Comparison of ENCODE assay signal across 13 cellular contexts in the genomic region with DNA sequence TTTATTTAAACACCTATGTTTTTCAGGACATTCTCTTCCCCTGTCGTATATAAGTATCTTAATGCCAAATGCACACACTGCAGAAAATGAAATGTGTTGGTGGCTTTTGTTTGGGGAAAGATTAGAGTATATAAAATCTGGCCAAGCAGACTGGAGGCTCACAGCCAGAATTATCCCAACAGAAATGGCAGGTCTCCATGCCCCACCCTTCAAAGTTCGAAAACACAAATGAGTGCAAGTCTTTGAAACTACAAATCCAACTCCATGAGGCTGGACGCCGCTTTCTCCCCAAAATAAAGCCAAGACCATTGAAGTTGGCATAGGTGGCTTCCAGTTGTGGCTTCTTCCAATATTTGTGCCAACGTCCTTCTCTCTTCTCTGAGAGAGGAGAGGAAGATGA.
DNase-seq lines count a peak whose midpoint lies in the region; ATAC-seq and TF ChIP-seq lines count a peak whose summit lies in the region.
"Had no signal": no experiment of that assay in that cellular context is flagged by ENCODE, and none has a peak within 500 bp of the region (broad histone marks: within the 10 kb centered on the region; RNA-seq: fewer than 3 reads in every experiment).

No MANE protein-coding gene starts in this region.

- ATAC-seq in HG03135 (IDR thresholded peaks at IDR 0.05; ENCODE audit: unreplicated experiment) (no peak), HG03342 (IDR thresholded peaks at IDR 0.05; ENCODE audit: unreplicated experiment) (no peak), HG03571 (IDR thresholded peaks at IDR 0.05; ENCODE audit: unreplicated experiment) (no peak)
- ATAC-seq: activated CD8-positive, alpha-beta T cell treated with anti-CD3 and anti-CD28 coated beads for 36 hours; activated naive CD8-positive, alpha-beta T cell treated with anti-CD3 and anti-CD28 coated beads, Interleukin-2, amount 50 U/mL, for 24 hours had no signal

- H3K4me3 ChIP-seq in adipocyte (ENCODE audit: low read length) (peak overlapping the region; percentile 64), fibroblast of lung (replicated peaks in 1 of 4; ENCODE audit: control extremely low read depth in 1 of 4, insufficient read depth in 1 of 4, low read depth in 3 of 4, low read length in 4 of 4) (peak overlapping the region in 1 of 4 experiments; percentile 26), tibial artery (peak overlapping the region; percentile 16 to 29)

- H3K36me3 ChIP-seq in adipocyte (ENCODE audit: control insufficient read depth, insufficient read depth, low read length, severe bottlenecking): peaks cover 3% of the 10 kb centered on the region
- no peaks in the 10 kb centered on the region for H3K36me3 ChIP-seq in fibroblast of lung (ENCODE audit: control insufficient read depth, insufficient read depth, low read length)
- H3K36me3 ChIP-seq in tibial artery: no peaks in the 10 kb centered on the region

- peaks cover 54% of the 10 kb centered on the region for H3K4me1 Mint-ChIP-seq in nephron
- H3K4me1 Mint-ChIP-seq: activated naive CD8-positive, alpha-beta T cell treated with anti-CD3 and anti-CD28 coated beads, Interleukin-2, amount 50 U/mL, for 24 hours; CD8-positive, alpha-beta memory T cell; immature natural killer cell had no signal

- H3K79me2 ChIP-seq in fibroblast of lung (ENCODE audit: control insufficient read depth, insufficient read depth, low read length): peaks cover 8% of the 10 kb centered on the region

- H3K4me1 ChIP-seq in adipocyte (ENCODE audit: control insufficient read depth, insufficient read depth, low read length) (peaks cover 60% of the 10 kb centered on the region), fibroblast of lung (ENCODE audit: control insufficient read depth, extremely low read depth, insufficient read depth, low read length) (peaks cover 34% of the 10 kb centered on the region), tibial artery (peaks cover 11 to 74% (median 55%) of the 10 kb centered on the region in 4 donors)

- no peaks in the 10 kb centered on the region for H3K9me3 ChIP-seq in adipocyte (ENCODE audit: control insufficient read depth, low read length)
- H3K9me3 ChIP-seq in fibroblast of lung (ENCODE audit: control insufficient read depth, insufficient read depth, low read depth, low read length): no peaks in the 10 kb centered on the region
- no peaks in the 10 kb centered on the region for H3K9me3 ChIP-seq in tibial artery

- H3K9me3 Mint-ChIP-seq in nephron: peaks cover 8% of the 10 kb centered on the region
- H3K9me3 Mint-ChIP-seq: activated CD8-positive, alpha-beta T cell treated with anti-CD3 and anti-CD28 coated beads for 36 hours; activated naive CD8-positive, alpha-beta T cell treated with anti-CD3 and anti-CD28 coated beads, Interleukin-2, amount 50 U/mL, for 24 hours had no signal

- peak overlapping the region; percentile 91 for H3K4me2 ChIP-seq in fibroblast of lung (ENCODE audit: extremely low read depth, insufficient read depth, low read length)

- peaks cover 34% of the 10 kb centered on the region for H3K36me3 Mint-ChIP-seq in nephron (ENCODE audit: low read depth)
- H3K36me3 Mint-ChIP-seq: CD8-positive, alpha-beta memory T cell; immature natural killer cell had no signal

- no peaks in the 10 kb centered on the region for H3K27me3 ChIP-seq in adipocyte (replicated peaks; ENCODE audit: control insufficient read depth, insufficient read depth, low read length)
- H3K27me3 ChIP-seq in fibroblast of lung (ENCODE audit: control insufficient read depth, insufficient read depth, low read length): no peaks in the 10 kb centered on the region
- H3K27me3 ChIP-seq in tibial artery: no peaks in the 10 kb centered on the region

- no peak overlapping the region for H2AFZ ChIP-seq in fibroblast of lung (ENCODE audit: low read length)

- no peaks in the 10 kb centered on the region for H4K20me1 ChIP-seq in fibroblast of lung (ENCODE audit: control insufficient read depth, extremely low read depth, insufficient read depth, low read length)

- no peak for DNase-seq in adipocyte (ENCODE audit: low read depth)
- peak in 1 of 2 donors; percentile 26 for DNase-seq in fibroblast of lung (ENCODE audit: low read depth in 2 of 2)
- DNase-seq in tibial artery: peak; percentile 51 to 76
- DNase-seq in activated T-cell treated with anti-CD3 and anti-CD28 coated beads for 4 hours: no peak
- DNase-seq: activated CD8-positive, alpha-beta T cell treated with anti-CD3 and anti-CD28 coated beads for 36 hours; activated naive CD8-positive, alpha-beta T cell treated with anti-CD3 and anti-CD28 coated beads, Interleukin-2, amount 50 U/mL, for 24 hours; CD8-positive, alpha-beta memory T cell; immature natural killer cell; NCI-H187 had no signal

- peaks cover 3% of the 10 kb centered on the region for H3K27me3 Mint-ChIP-seq in nephron (ENCODE audit: low read depth)
- H3K27me3 Mint-ChIP-seq: CD8-positive, alpha-beta memory T cell had no signal

- intact Hi-C loops in tibial artery (cut with DNase I; ENCODE audit: low total_unique reads): no loop called here

- H3K27ac Mint-ChIP-seq in nephron: peak overlapping the region; percentile 95 to 100 (median 98)
- H3K27ac Mint-ChIP-seq: activated CD8-positive, alpha-beta T cell treated with anti-CD3 and anti-CD28 coated beads for 36 hours; activated naive CD8-positive, alpha-beta T cell treated with anti-CD3 and anti-CD28 coated beads, Interleukin-2, amount 50 U/mL, for 24 hours; CD8-positive, alpha-beta memory T cell; immature natural killer cell had no signal

- TF ChIP-seq CTCF in fibroblast of lung (conservative IDR thresholded peaks at IDR 0.05 in 1 of 2, IDR thresholded peaks at IDR 0.05 in 1 of 2; ENCODE audit: low read depth in 1 of 2, low read length in 2 of 2) (no peak), nephron (IDR thresholded peaks at IDR 0.05; ENCODE audit: unreplicated experiment in 3 of 3) (no peak), tibial artery (IDR thresholded peaks at IDR 0.05) (no peak)

- H3K4me3 Mint-ChIP-seq in nephron: peak overlapping the region in 1 of 3 experiments; percentile 61
- H3K4me3 Mint-ChIP-seq: activated CD8-positive, alpha-beta T cell treated with anti-CD3 and anti-CD28 coated beads for 36 hours; activated naive CD8-positive, alpha-beta T cell treated with anti-CD3 and anti-CD28 coated beads, Interleukin-2, amount 50 U/mL, for 24 hours; CD8-positive, alpha-beta memory T cell; immature natural killer cell had no signal

- H3K27ac ChIP-seq in fibroblast of lung (ENCODE audit: insufficient read depth, low read length) (peak overlapping the region; percentile 84), tibial artery (peak overlapping the region; percentile 77 to 80)

- H3K9ac ChIP-seq in adipocyte (ENCODE audit: low read length) (peak overlapping the region; percentile 80), fibroblast of lung (ENCODE audit: insufficient read depth, low read length) (no peak overlapping the region)

Comparison
In these comparisons a context has a peak if more than half of its experiments do, and no peak if none do; other contexts are left out.
1. DNase-seq: peak in tibial artery (2 of 2); none in adipocyte (single experiment) and activated T-cell treated with anti-CD3 and anti-CD28 coated beads for 4 hours (single experiment).